ENCODE assay signal across 7 cellular contexts in genomic region chr14:21846227-21846885, GRCh38.
A peak's percentile ranks its signal among the peaks of the same experiment; 100 is the strongest.
DNase-seq lines count a peak whose midpoint lies in the region; TF ChIP-seq lines count a peak whose summit lies in the region.

No MANE protein-coding gene starts in this region.

- no peaks in the 10 kb centered on the region for H3F3A ChIP-seq in Loucy (ENCODE audit: low read depth)

- H3K36me3 Mint-ChIP-seq in activated CD4-positive, alpha-beta T cell treated with anti-CD3 and anti-CD28 coated beads, Interleukin-2, amount 10 ng/mL, durations not matched to agents 24 days and 14 days (ENCODE audit: low read depth) = peaks cover 8% of the 10 kb centered on the region
- no peaks in the 10 kb centered on the region for H3K36me3 Mint-ChIP-seq in endodermal cell (ENCODE audit: low read depth)

- peak overlapping the region; percentile 91 for H3K27ac Mint-ChIP-seq in activated CD4-positive, alpha-beta T cell treated with anti-CD3 and anti-CD28 coated beads, Interleukin-2, amount 10 ng/mL, durations not matched to agents 24 days and 14 days
- no peak overlapping the region for H3K27ac Mint-ChIP-seq in endodermal cell

- H3K36me3 ChIP-seq in Loucy (ENCODE audit: insufficient read depth, low read length) (no peaks in the 10 kb centered on the region), endodermal cell (ENCODE audit: control insufficient read depth, insufficient read depth, low read length) (no peaks in the 10 kb centered on the region)

- H3K4me1 Mint-ChIP-seq in activated CD4-positive, alpha-beta T cell treated with anti-CD3 and anti-CD28 coated beads, Interleukin-2, amount 10 ng/mL, durations not matched to agents 24 days and 14 days = peaks cover 18% of the 10 kb centered on the region
- H3K4me1 Mint-ChIP-seq in endodermal cell = no peaks in the 10 kb centered on the region

- H4K20me1 ChIP-seq in Loucy (ENCODE audit: insufficient read depth, low read length, poor library complexity, severe bottlenecking) = no peaks in the 10 kb centered on the region

- in situ Hi-C loops in GM13977 (cut with MboI; ENCODE audit: low pct_unique_long_range_greater_than_20kb, low sequenced_read_pairs, unreplicated experiment) = no loop called here

- no peak overlapping the region for H3K27ac ChIP-seq in endodermal cell (ENCODE audit: low read depth, low read length)

- peak overlapping the region; percentile 52 for H3K4me2 ChIP-seq in Loucy (ENCODE audit: low read depth, low read length, poor library complexity, severe bottlenecking)

- no peaks in the 10 kb centered on the region for H3K9me2 ChIP-seq in Loucy (replicated peaks; ENCODE audit: low read depth, low read length)

- H3K4me1 ChIP-seq in Loucy (ENCODE audit: insufficient read depth, low read length, poor library complexity, severe bottlenecking) = no peaks in the 10 kb centered on the region
- no peaks in the 10 kb centered on the region for H3K4me1 ChIP-seq in endodermal cell (ENCODE audit: control insufficient read depth, insufficient read depth, low read length)

- no peaks in the 10 kb centered on the region for H3K79me2 ChIP-seq in Loucy (ENCODE audit: insufficient read depth, low read length)

- H3K4me3 ChIP-seq in Loucy (ENCODE audit: low read length, poor library complexity, severe bottlenecking) = peak overlapping the region; percentile 45
- H3K4me3 ChIP-seq in endodermal cell (ENCODE audit: low read length) = no peak overlapping the region
- H3K4me3 ChIP-seq in retinal pigment epithelial cell (ENCODE audit: low read length) = no peak overlapping the region

- H3K9me3 ChIP-seq in Loucy (ENCODE audit: insufficient read depth, low read depth, low read length) (no peaks in the 10 kb centered on the region), endodermal cell (ENCODE audit: control insufficient read depth, low read length) (no peaks in the 10 kb centered on the region)

- TF ChIP-seq CTCF in GM13977 (IDR thresholded peaks at IDR 0.05; ENCODE audit: extremely low read depth, insufficient read depth, missing control alignments) (peak; percentile 73), Loucy (conservative IDR thresholded peaks at IDR 0.05; ENCODE audit: low read length) (peak; percentile 84), endodermal cell (conservative IDR thresholded peaks at IDR 0.05) (peak; percentile 93), retinal pigment epithelial cell (conservative IDR thresholded peaks at IDR 0.05; ENCODE audit: low read depth, low read length) (peak; percentile 68)

- peaks cover 4% of the 10 kb centered on the region for H3K27me3 ChIP-seq in Loucy (ENCODE audit: insufficient read depth, low read length, poor library complexity, severe bottlenecking)
- peaks cover 33% of the 10 kb centered on the region for H3K27me3 ChIP-seq in endodermal cell (ENCODE audit: control insufficient read depth, insufficient read depth, low read length, poor library complexity, severe bottlenecking)

- WGBS in endodermal cell (ENCODE audit: insufficient coverage in 1 of 2, insufficient read length in 1 of 2), 2 experiments = 25 to 35% methylated on average over 4 to 13 of the region's 13 CpGs

- H3K9ac ChIP-seq in Loucy (ENCODE audit: low read depth, low read length, poor library complexity, severe bottlenecking) = no peak overlapping the region
- no peak overlapping the region for H3K9ac ChIP-seq in endodermal cell (ENCODE audit: extremely low read depth, low read length, poor library complexity, severe bottlenecking)

- intact Hi-C loops in activated CD4-positive, alpha-beta T cell treated with anti-CD3 and anti-CD28 coated beads, Interleukin-2, amount 10 ng/mL, durations not matched to agents 24 days and 14 days (cut with micrococcal nuclease) = loop anchor here (5.0 kb wide), 1 partner anchor 711 kb away; no protein-coding TSS in a partner anchor

- H2AFZ ChIP-seq in Loucy (ENCODE audit: low read length) = peak overlapping the region; percentile 91

- peak; percentile 18 for DNase-seq in GM13977 (ENCODE audit: low spot score)
- peak; percentile 92 for DNase-seq in activated CD4-positive, alpha-beta T cell treated with anti-CD3 and anti-CD28 coated beads, Interleukin-2, amount 10 ng/mL, durations not matched to agents 24 days and 14 days
- DNase-seq in endodermal cell = peak; percentile 83
- no peak for DNase-seq in retinal pigment epithelial cell (ENCODE audit: low read depth)
- no peak for DNase-seq in NCI-H187 (lab: John Stamatoyannopoulos, UW)
- no peak for DNase-seq in AG08396 (ENCODE audit: low spot score)

- H3K4me3 Mint-ChIP-seq in activated CD4-positive, alpha-beta T cell treated with anti-CD3 and anti-CD28 coated beads, Interleukin-2, amount 10 ng/mL, durations not matched to agents 24 days and 14 days = peak overlapping the region; percentile 80
- H3K4me3 Mint-ChIP-seq in endodermal cell = no peak overlapping the region

- no peaks in the 10 kb centered on the region for H3K9me3 Mint-ChIP-seq in activated CD4-positive, alpha-beta T cell treated with anti-CD3 and anti-CD28 coated beads, Interleukin-2, amount 10 ng/mL, durations not matched to agents 24 days and 14 days
- H3K9me3 Mint-ChIP-seq in endodermal cell = no peaks in the 10 kb centered on the region

- H3K27me3 Mint-ChIP-seq in activated CD4-positive, alpha-beta T cell treated with anti-CD3 and anti-CD28 coated beads, Interleukin-2, amount 10 ng/mL, durations not matched to agents 24 days and 14 days = peaks cover 41% of the 10 kb centered on the region
- peaks cover 56% of the 10 kb centered on the region for H3K27me3 Mint-ChIP-seq in endodermal cell (ENCODE audit: insufficient read depth)

Comparison
In these comparisons a context has a peak if more than half of its experiments do, and no peak if none do; other contexts are left out.
1. DNase-seq: peak in GM13977 (single experiment), activated CD4-positive, alpha-beta T cell treated with anti-CD3 and anti-CD28 coated beads, Interleukin-2, amount 10 ng/mL, durations not matched to agents 24 days and 14 days (single experiment) and endodermal cell (single experiment); none in retinal pigment epithelial cell (single experiment), NCI-H187 (0 of 2) and AG08396 (single experiment).
2. Peak in every context shown above with its lines, with median percentiles within 50 percentile points of each other: CTCF ChIP-seq.